ENCODE assay signal across 23 cellular contexts in the genomic region with DNA sequence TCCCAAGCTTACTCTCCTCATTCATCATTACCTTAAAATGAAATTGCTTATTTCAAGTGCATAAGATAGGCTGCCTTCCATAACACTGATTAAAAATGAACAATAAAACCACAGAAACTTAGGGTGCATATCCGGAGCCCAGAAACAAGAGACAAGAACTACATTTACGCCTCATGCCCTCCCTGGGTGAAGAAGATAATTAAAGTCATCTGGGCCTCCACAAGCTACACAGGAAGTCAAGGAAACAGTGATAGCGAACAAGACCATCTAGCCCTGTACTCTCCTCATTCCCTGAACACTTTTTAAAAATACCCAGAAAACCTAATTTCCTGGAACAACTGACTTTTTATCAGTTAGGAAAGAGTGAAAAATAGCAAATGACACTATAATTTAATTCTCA. TPM values are rescaled to one million over a fixed set of nuclear protein-coding genes. Genes with fewer than 3 reads are reported as not detected.
DNase-seq lines count a peak whose midpoint lies in the region; ATAC-seq, FAIRE-seq and TF ChIP-seq lines count a peak whose summit lies in the region.
"Had no signal": no experiment of that assay in that cellular context is flagged by ENCODE, and none has a peak within 500 bp of the region (broad histone marks: within the 10 kb centered on the region; RNA-seq: fewer than 3 reads in every experiment).

No MANE protein-coding gene starts in this region.

- H3K4me1 Mint-ChIP-seq in T-helper 17 cell (peaks cover 21% of the 10 kb centered on the region), endodermal cell (peaks cover 6% of the 10 kb centered on the region)
- H3K4me1 Mint-ChIP-seq in activated naive CD8-positive, alpha-beta T cell treated with anti-CD3 and anti-CD28 coated beads for 36 hours = peaks cover 34% of the 10 kb centered on the region

- no peak for TF ChIP-seq RAD21 in HepG2 (CRISPR knock-in tag; IDR thresholded peaks at IDR 0.05)

- DNase-seq in right lobe of liver = no peak
- no peak for DNase-seq in HepG2 (ENCODE audit: low spot score)
- DNase-seq in T-helper 17 cell = no peak
- DNase-seq in activated naive CD8-positive, alpha-beta T cell treated with anti-CD3 and anti-CD28 coated beads for 36 hours = no peak
- DNase-seq in gastrocnemius medialis = no peak
- no peak for DNase-seq in endodermal cell
- no peak for DNase-seq in NCI-H1436 treated with DMSO at 0.1 percent for 48 hours (lab: John Stamatoyannopoulos, UW)
- no peak for DNase-seq in stimulated activated CD4-positive, alpha-beta T cell treated with anti-CD3 and anti-CD28 coated beads, Interleukin-2, amount 100 ng/mL, for 48 hours
- DNase-seq: activated CD4-positive, CD25-positive, alpha-beta regulatory T cell; CD8-positive, alpha-beta T cell; effector CD4-positive, alpha-beta T cell; H7; kidney; NCI-H146; NCI-H526 treated with DMSO at 0.1 percent for 48 hours; retina; stimulated activated CD4-positive, alpha-beta T cell treated with anti-CD3 and anti-CD28 coated beads, Interleukin-4, amount 100 ng/mL, for 1 hour; stimulated activated naive CD4-positive, alpha-beta T cell treated with Interleukin-2 at 50 U/mL for 16 hours; tibial artery had no signal

- POLR2A ChIA-PET in HepG2 (lab: Yijun Ruan, JAX) = interaction anchor here (1.4 kb wide), 2 partner anchors 9 to 103 kb away, joined by 3 read pairs; partner anchors contain the start of gene TCP1

- whole genome bisulfite sequencing in right lobe of liver (ENCODE audit: insufficient coverage, low coverage, low lambda C conversion rate, missing lambda C conversion rate) = 69% methylated on average over 3 of the region's 3 CpGs
- WGBS in HepG2 (ENCODE audit: low lambda C conversion rate) = 97% methylated on average over 3 of the region's 3 CpGs
- WGBS in endodermal cell (ENCODE audit: insufficient coverage in 1 of 2, insufficient read length in 1 of 2), 2 experiments = 92 to 93% methylated on average over 3 of the region's 3 CpGs

- H3K27me3 Mint-ChIP-seq in T-helper 17 cell = no peaks in the 10 kb centered on the region
- no peaks in the 10 kb centered on the region for H3K27me3 Mint-ChIP-seq in activated naive CD8-positive, alpha-beta T cell treated with anti-CD3 and anti-CD28 coated beads for 36 hours
- H3K27me3 Mint-ChIP-seq in endodermal cell (ENCODE audit: insufficient read depth) = no peaks in the 10 kb centered on the region

- no TSS peak for BruUV-seq in HepG2 (replicated peaks; lab: Mats Ljungman, UMichigan)

- H3K4me3 Mint-ChIP-seq in T-helper 17 cell (no peak overlapping the region), endodermal cell (no peak overlapping the region)
- no peak overlapping the region for H3K4me3 Mint-ChIP-seq in activated naive CD8-positive, alpha-beta T cell treated with anti-CD3 and anti-CD28 coated beads for 36 hours
- H3K4me3 Mint-ChIP-seq: CD8-positive, alpha-beta T cell had no signal

- ATAC-seq in right lobe of liver (no peak), HepG2 (no peak), T-helper 17 cell (no peak), gastrocnemius medialis (no peak)
- ATAC-seq: CD8-positive, alpha-beta T cell; K562 had no signal

- H3K36me3 ChIP-seq in right lobe of liver (peaks cover 6 to 77% (median 29%) of the 10 kb centered on the region in 4 donors), HepG2 (replicated peaks in 1 of 2; ENCODE audit: control insufficient read depth in 1 of 2, insufficient read depth in 2 of 2, low read length in 2 of 2) (peaks cover 20 to 72% of the 10 kb centered on the region in 2 experiments), gastrocnemius medialis (peaks cover 13 to 97% of the 10 kb centered on the region in 2 donors), endodermal cell (ENCODE audit: control insufficient read depth, insufficient read depth, low read length) (peaks cover 61% of the 10 kb centered on the region)

- no peak overlapping the region for H3K4me3 ChIP-seq in right lobe of liver
- no peak overlapping the region for H3K4me3 ChIP-seq in HepG2 (replicated peaks in 1 of 3; ENCODE audit: insufficient read depth in 1 of 3, low read depth in 2 of 3, low read length in 3 of 3)
- H3K4me3 ChIP-seq in gastrocnemius medialis = peak overlapping the region in 3 of 4 donors; percentile 24 to 89 (median 83)
- H3K4me3 ChIP-seq in endodermal cell (ENCODE audit: low read length) = no peak overlapping the region
- H3K4me3 ChIP-seq: K562, lung had no signal

- peaks cover 11% of the 10 kb centered on the region for H4K20me1 ChIP-seq in HepG2 (ENCODE audit: insufficient read depth, low read length)

- peak overlapping the region in 1 of 3 donors; percentile 3 for H3K27ac ChIP-seq in right lobe of liver
- H3K27ac ChIP-seq in HepG2 (ENCODE audit: extremely low read length, insufficient read depth, low read length) = no peak overlapping the region
- peak overlapping the region in 3 of 4 donors; percentile 31 to 99 (median 42) for H3K27ac ChIP-seq in gastrocnemius medialis
- H3K27ac ChIP-seq in endodermal cell (ENCODE audit: low read depth, low read length) = no peak overlapping the region
- H3K27ac ChIP-seq: tibial artery had no signal

- TF ChIP-seq CTCF in right lobe of liver (IDR thresholded peaks at IDR 0.05) (no peak), HepG2 (CRISPR knock-in tag; IDR thresholded peaks at IDR 0.05) (no peak), gastrocnemius medialis (IDR thresholded peaks at IDR 0.05 in 4 of 5, conservative IDR thresholded peaks at IDR 0.05 in 1 of 5) (no peak), endodermal cell (conservative IDR thresholded peaks at IDR 0.05) (no peak)

- H3K9me3 ChIP-seq in right lobe of liver = no peaks in the 10 kb centered on the region
- H3K9me3 ChIP-seq in HepG2 (ENCODE audit: low read length) = no peaks in the 10 kb centered on the region
- H3K9me3 ChIP-seq in T-helper 17 cell (ENCODE audit: control insufficient read depth, low read length, poor library complexity, severe bottlenecking) = no peaks in the 10 kb centered on the region
- H3K9me3 ChIP-seq in gastrocnemius medialis = no peaks in the 10 kb centered on the region
- H3K9me3 ChIP-seq in endodermal cell (ENCODE audit: control insufficient read depth, low read length) = no peaks in the 10 kb centered on the region
- H3K9me3 ChIP-seq: tibial artery had no signal

- CTCF ChIA-PET in HepG2 (lab: Yijun Ruan, JAX; ENCODE audit: low intra/inter-chr PET ratio, low total read pairs) = no interaction called here

- no peak overlapping the region for H3K4me2 ChIP-seq in HepG2 (ENCODE audit: low read depth, low read length)

- intact Hi-C loops in right lobe of liver (cut with DNase I) = no loop called here
- intact Hi-C loops in HepG2 (cut with micrococcal nuclease; ENCODE audit: unreplicated experiment) = no loop called here
- intact Hi-C loops in gastrocnemius medialis (cut with DNase I; ENCODE audit: low total_unique reads) = no loop called here

- no peak overlapping the region for H2AFZ ChIP-seq in HepG2 (ENCODE audit: low read length)

- no peaks in the 10 kb centered on the region for H3K27me3 ChIP-seq in right lobe of liver
- no peaks in the 10 kb centered on the region; a peak in 1 of 5 replicates for H3K27me3 ChIP-seq in HepG2 (ENCODE audit: control insufficient read depth in 1 of 2, insufficient read depth in 2 of 2, low read length in 2 of 2)
- H3K27me3 ChIP-seq in gastrocnemius medialis = no peaks in the 10 kb centered on the region
- H3K27me3 ChIP-seq in endodermal cell (ENCODE audit: control insufficient read depth, insufficient read depth, low read length, poor library complexity, severe bottlenecking) = no peaks in the 10 kb centered on the region
- H3K27me3 ChIP-seq: tibial artery had no signal

- H3K79me2 ChIP-seq in HepG2 (ENCODE audit: insufficient read depth, low read length) = peaks cover 67% of the 10 kb centered on the region

- peak; percentile 44 for TF ChIP-seq POLR2A in right lobe of liver (IDR thresholded peaks at IDR 0.05)
- no peak for TF ChIP-seq POLR2A in HepG2 (IDR thresholded peaks at IDR 0.05; ENCODE audit: insufficient read depth in 1 of 2, low read depth in 2 of 2, low read length in 2 of 2)
- TF ChIP-seq POLR2A in gastrocnemius medialis (IDR thresholded peaks at IDR 0.05) = no peak

- in situ Hi-C loops in HepG2 (cut with HindIII; ENCODE audit: extremely low pct_ligation_motif_present, low pct_unique_long_range_greater_than_20kb) (no loop called here), gastrocnemius medialis (cut with MboI; ENCODE audit: low sequenced_read_pairs in 4 of 4) (loop anchor here (10.0 to 25.0 kb wide), 3 partner anchors 58 to 276 kb away; partner anchors contain the start of gene IGF2R (in 1 of the 4))

- no peak for FAIRE-seq in HepG2 (lab: Jason Lieb, UNC)
- FAIRE-seq: frontal cortex, K562, kidney had no signal

- H3K9ac ChIP-seq in HepG2 (ENCODE audit: insufficient read depth, low read depth, low read length) = no peak overlapping the region
- no peak overlapping the region for H3K9ac ChIP-seq in endodermal cell (ENCODE audit: extremely low read depth, low read length, poor library complexity, severe bottlenecking)

- peaks cover 0 to 57% (median 8%) of the 10 kb centered on the region in 4 donors for H3K4me1 ChIP-seq in right lobe of liver
- peaks cover 62% of the 10 kb centered on the region for H3K4me1 ChIP-seq in HepG2 (ENCODE audit: insufficient read depth, low read length)
- H3K4me1 ChIP-seq in gastrocnemius medialis = peaks cover 39 to 65% of the 10 kb centered on the region in 2 donors
- H3K4me1 ChIP-seq in endodermal cell (ENCODE audit: control insufficient read depth, insufficient read depth, low read length) = peaks cover under 1% of the 10 kb centered on the region

- H3K27ac Mint-ChIP-seq in T-helper 17 cell (peak overlapping the region; percentile 49), endodermal cell (no peak overlapping the region)
- peak overlapping the region; percentile 66 for H3K27ac Mint-ChIP-seq in activated naive CD8-positive, alpha-beta T cell treated with anti-CD3 and anti-CD28 coated beads for 36 hours
- H3K27ac Mint-ChIP-seq: CD8-positive, alpha-beta T cell had no signal

- no peaks in the 10 kb centered on the region for H3K9me3 Mint-ChIP-seq in activated naive CD8-positive, alpha-beta T cell treated with anti-CD3 and anti-CD28 coated beads for 36 hours
- no peaks in the 10 kb centered on the region for H3K9me3 Mint-ChIP-seq in endodermal cell
- H3K9me3 Mint-ChIP-seq: activated naive CD4-positive, alpha-beta T cell treated with anti-CD3 and anti-CD28 coated beads, Interleukin-2, amount 50 U/mL, for 72 hours; CD8-positive, alpha-beta T cell had no signal

- H3K36me3 Mint-ChIP-seq in T-helper 17 cell (ENCODE audit: low read depth) (peaks cover 5% of the 10 kb centered on the region), endodermal cell (ENCODE audit: low read depth) (peaks cover 50% of the 10 kb centered on the region)
- peaks cover 38% of the 10 kb centered on the region for H3K36me3 Mint-ChIP-seq in activated naive CD8-positive, alpha-beta T cell treated with anti-CD3 and anti-CD28 coated beads for 36 hours

- TF ChIP-seq EP300 in HepG2 (IDR thresholded peaks at IDR 0.05; ENCODE audit: low read depth in 2 of 2, low read length in 2 of 2) = no peak
- TF ChIP-seq EP300 in HepG2 (CRISPR knock-in tag; IDR thresholded peaks at IDR 0.05; ENCODE audit: borderline replicate concordance) = no peak

RNA-seq across cellular contexts. Expression of gene SOD2, which starts 6.3 kb away (rescaled TPM):
- total RNA-seq in right lobe of liver (1,000 to 10,000 TPM in 3 of 6 experiments, 100 to 1,000 TPM in 3; 606 to 3,254 (median 1,720) TPM), HepG2 (2016; rRNA removed; fragmentation: Illumina TruSeq; extraction: Trizol) (304 and 480 TPM in 2 replicates), T-helper 17 cell (100 to 1,000 TPM; 200 to 292 TPM), gastrocnemius medialis (over 10,000 TPM; 10,850 to 22,513 (median 13,452) TPM), endodermal cell (10 to 100 TPM; 64.3 to 88.8 TPM)
- 45.4 and 49.6 TPM in 2 replicates for total RNA-seq in HepG2 (2016; cell fraction: cytosol; rRNA removed; fragmentation: Illumina TruSeq; extraction: Trizol; ENCODE audit: low read depth)
- total RNA-seq in HepG2 (2016; cell fraction: insoluble cytoplasmic fraction; rRNA removed; fragmentation: Illumina TruSeq; extraction: Trizol) = 318 and 477 TPM in 2 replicates
- total RNA-seq in HepG2 (2016; cell fraction: membrane; rRNA removed; fragmentation: Illumina TruSeq; extraction: Trizol) = 107 and 113 TPM in 2 replicates
- total RNA-seq in HepG2 (2016; cell fraction: nucleus; rRNA removed; fragmentation: Illumina TruSeq; extraction: Trizol) = 139 and 147 TPM in 2 replicates
- polyA plus RNA-seq in HepG2 (2011; rRNA removed) = 309 and 347 TPM in 2 replicates
- polyA plus RNA-seq in HepG2 (2011; cell fraction: cytosol; rRNA removed) = 344 and 402 TPM in 2 replicates
- polyA plus RNA-seq in HepG2 (2011; cell fraction: nucleus; rRNA removed) = 137 and 170 TPM in 2 replicates
- polyA plus RNA-seq in HepG2 (2012) = 224 and 410 TPM in 2 replicates
- 49.9 and 50.9 TPM in 2 replicates for polyA plus RNA-seq in HepG2 (2016; cell fraction: cytosol; fragmentation: Illumina TruSeq; extraction: Trizol; ENCODE audit: low read depth)
- 348 and 371 TPM in 2 replicates for polyA plus RNA-seq in HepG2 (2016; cell fraction: insoluble cytoplasmic fraction; fragmentation: Illumina TruSeq; extraction: Trizol; ENCODE audit: low read depth)
- 68.6 and 72.0 TPM in 2 replicates for polyA plus RNA-seq in HepG2 (2016; cell fraction: membrane; fragmentation: Illumina TruSeq; extraction: Trizol; ENCODE audit: low read depth)
- 136 and 146 TPM in 2 replicates for polyA plus RNA-seq in HepG2 (2016; cell fraction: nucleus; fragmentation: Illumina TruSeq; extraction: Trizol; ENCODE audit: insufficient read depth, low read depth)
- 155 and 334 TPM in 2 replicates for polyA minus RNA-seq in HepG2 (2011; rRNA and poly(A)+ RNA removed; ENCODE audit: low replicate concordance)
- polyA minus RNA-seq in HepG2 (2011; cell fraction: cytosol; rRNA and poly(A)+ RNA removed) = 233 and 325 TPM in 2 replicates
- polyA minus RNA-seq in HepG2 (2011; cell fraction: nucleus; rRNA and poly(A)+ RNA removed) = 105 and 146 TPM in 2 replicates
- 100 to 1,000 TPM; 112 to 122 TPM for total RNA-seq in activated naive CD8-positive, alpha-beta T cell treated with anti-CD3 and anti-CD28 coated beads for 36 hours
- polyA plus RNA-seq in endodermal cell (2013, experiment 1 of 2) = 54.2 TPM
- polyA plus RNA-seq in endodermal cell (2013, experiment 2 of 2) = 51.1 TPM

RNA-seq across cellular contexts. Expression of gene WTAP, which starts 40.6 kb away (rescaled TPM):
- total RNA-seq in right lobe of liver (10 to 100 TPM; 21.1 to 64.3 (median 37.6) TPM), HepG2 (2016; rRNA removed; fragmentation: Illumina TruSeq; extraction: Trizol) (167 and 203 TPM in 2 replicates), T-helper 17 cell (100 to 1,000 TPM; 159 to 160 TPM), gastrocnemius medialis (100 to 1,000 TPM; 147 to 238 (median 193) TPM), endodermal cell (100 to 1,000 TPM; 112 to 119 TPM)
- 67.7 and 76.4 TPM in 2 replicates for total RNA-seq in HepG2 (2016; cell fraction: cytosol; rRNA removed; fragmentation: Illumina TruSeq; extraction: Trizol; ENCODE audit: low read depth)
- total RNA-seq in HepG2 (2016; cell fraction: insoluble cytoplasmic fraction; rRNA removed; fragmentation: Illumina TruSeq; extraction: Trizol) = 167 and 194 TPM in 2 replicates
- 157 and 172 TPM in 2 replicates for total RNA-seq in HepG2 (2016; cell fraction: membrane; rRNA removed; fragmentation: Illumina TruSeq; extraction: Trizol)
- total RNA-seq in HepG2 (2016; cell fraction: nucleus; rRNA removed; fragmentation: Illumina TruSeq; extraction: Trizol) = 123 and 137 TPM in 2 replicates
- 29.4 and 31.6 TPM in 2 replicates for polyA plus RNA-seq in HepG2 (2011; rRNA removed)
- 14.5 and 23.5 TPM in 2 replicates for polyA plus RNA-seq in HepG2 (2011; cell fraction: cytosol; rRNA removed)
- polyA plus RNA-seq in HepG2 (2011; cell fraction: nucleus; rRNA removed) = 34.9 and 43.6 TPM in 2 replicates
- polyA plus RNA-seq in HepG2 (2012) = 82.9 and 92.4 TPM in 2 replicates
- 82.6 and 108 TPM in 2 replicates for polyA plus RNA-seq in HepG2 (2016; cell fraction: cytosol; fragmentation: Illumina TruSeq; extraction: Trizol; ENCODE audit: low read depth)
- 194 and 196 TPM in 2 replicates for polyA plus RNA-seq in HepG2 (2016; cell fraction: insoluble cytoplasmic fraction; fragmentation: Illumina TruSeq; extraction: Trizol; ENCODE audit: low read depth)
- 129 and 154 TPM in 2 replicates for polyA plus RNA-seq in HepG2 (2016; cell fraction: membrane; fragmentation: Illumina TruSeq; extraction: Trizol; ENCODE audit: low read depth)
- polyA plus RNA-seq in HepG2 (2016; cell fraction: nucleus; fragmentation: Illumina TruSeq; extraction: Trizol; ENCODE audit: insufficient read depth, low read depth) = 169 and 179 TPM in 2 replicates
- 21.5 and 32.6 TPM in 2 replicates for polyA minus RNA-seq in HepG2 (2011; rRNA and poly(A)+ RNA removed; ENCODE audit: low replicate concordance)
- 22.7 and 30.4 TPM in 2 replicates for polyA minus RNA-seq in HepG2 (2011; cell fraction: cytosol; rRNA and poly(A)+ RNA removed)
- 131 and 155 TPM in 2 replicates for polyA minus RNA-seq in HepG2 (2011; cell fraction: nucleus; rRNA and poly(A)+ RNA removed)
- 100 to 1,000 TPM in 1 of 2 experiments, 10 to 100 TPM in 1; 98.3 to 101 TPM for total RNA-seq in activated naive CD8-positive, alpha-beta T cell treated with anti-CD3 and anti-CD28 coated beads for 36 hours
- polyA plus RNA-seq in endodermal cell (2013, experiment 1 of 2) = 117 TPM
- polyA plus RNA-seq in endodermal cell (2013, experiment 2 of 2) = 110 TPM

Comparison
In these comparisons a context has a peak if more than half of its experiments do, and no peak if none do; other contexts are left out.
1. H3K27ac ChIP-seq: peak in gastrocnemius medialis (3 of 4); none in HepG2 (single experiment) and endodermal cell (single experiment).
2. H3K4me3 ChIP-seq: peak in gastrocnemius medialis (3 of 4); none in right lobe of liver (0 of 3), HepG2 (0 of 3) and endodermal cell (single experiment).